Comparison of ENCODE assay signal across 8 cellular contexts in the genomic region with DNA sequence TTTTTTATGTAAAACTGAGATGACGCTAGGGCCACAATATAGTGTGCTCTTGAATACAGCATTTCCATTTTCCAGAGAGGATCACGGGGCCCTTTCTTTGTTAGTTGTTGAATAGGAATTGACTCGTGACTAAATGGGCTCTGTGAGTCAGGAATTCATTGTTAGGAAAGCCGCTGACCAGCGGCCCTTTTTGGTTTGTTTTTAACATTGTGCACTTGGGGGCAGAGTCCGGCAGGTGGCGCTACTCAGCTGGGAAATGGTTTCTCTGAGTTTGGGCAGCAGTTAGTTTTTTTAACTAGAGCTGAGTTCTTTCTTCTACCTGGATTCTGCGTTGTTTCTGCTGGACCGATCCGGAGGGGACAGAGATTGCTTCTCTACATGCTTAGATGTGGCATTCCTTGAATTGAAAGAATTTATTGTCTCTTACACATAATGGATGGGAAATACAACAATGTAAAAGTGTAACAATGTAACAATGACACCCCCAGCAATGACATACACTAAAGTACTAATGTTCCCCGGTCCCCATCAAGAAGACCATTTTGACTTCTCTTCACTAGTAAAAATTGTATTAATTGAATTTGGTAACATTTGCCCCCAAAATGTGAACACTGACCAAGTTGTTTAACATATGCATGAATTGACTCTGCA.
DNase-seq lines count a peak whose midpoint lies in the region; ATAC-seq, FAIRE-seq and TF ChIP-seq lines count a peak whose summit lies in the region.

No MANE protein-coding gene starts in this region.

- intact Hi-C loops in right cardiac atrium (cut with DNase I): no loop called here
- intact Hi-C loops in sigmoid colon (cut with DNase I): no loop called here

- H3K27ac ChIP-seq in right cardiac atrium (ENCODE audit: low read length): no peak overlapping the region
- no peak overlapping the region for H3K27ac ChIP-seq in sigmoid colon

- DNase-seq in D721Med (ENCODE audit: insufficient read length, low spot score) (no peak), HT1080 (ENCODE audit: low read depth) (peak; percentile 81), OCI-M2 (lab: John Stamatoyannopoulos, UW; ENCODE audit: unreplicated experiment) (peak; percentile 53), right cardiac atrium (peak; percentile 39 to 53 (median 47)), sigmoid colon (no peak), NCI-H187 treated with DMSO at 0.1 percent for 48 hours (lab: John Stamatoyannopoulos, UW) (no peak)
- peak; percentile 32 for DNase-seq in activated naive CD4-positive, alpha-beta T cell treated with anti-CD3 and anti-CD28 coated beads, Interleukin-2, amount 50 U/mL, for 16 hours

- no peaks in the 10 kb centered on the region for H3K27me3 ChIP-seq in right cardiac atrium (ENCODE audit: control insufficient read depth, insufficient read depth)
- H3K27me3 ChIP-seq in sigmoid colon: no peaks in the 10 kb centered on the region

- H3K9me3 ChIP-seq in right cardiac atrium (ENCODE audit: control insufficient read depth, low read length) (no peaks in the 10 kb centered on the region), sigmoid colon (no peaks in the 10 kb centered on the region)

- ATAC-seq in GM21367 (IDR thresholded peaks at IDR 0.05; ENCODE audit: unreplicated experiment) (peak; percentile 54), right cardiac atrium (no peak)

- H3K4me1 ChIP-seq in right cardiac atrium (ENCODE audit: control insufficient read depth, insufficient read depth, low read length): no peaks in the 10 kb centered on the region
- no peaks in the 10 kb centered on the region for H3K4me1 ChIP-seq in sigmoid colon

- 13% methylated on average over 11 of the region's 11 CpGs for WGBS in right cardiac atrium
- 12 to 17% methylated on average over 11 of the region's 11 CpGs for WGBS in sigmoid colon, 2 donors

- no peak for FAIRE-seq in D721Med (lab: Jason Lieb, UNC)

- TF ChIP-seq CTCF in D721Med (IDR thresholded peaks at IDR 0.05; ENCODE audit: insufficient read depth, missing control alignments): peak; percentile 88
- TF ChIP-seq CTCF in sigmoid colon (IDR thresholded peaks at IDR 0.05): peak in 3 of 4 experiments; percentile 7 to 48 (median 34)

- TF ChIP-seq EP300 in sigmoid colon (IDR thresholded peaks at IDR 0.05): no peak

- no peak for TF ChIP-seq POLR2A in sigmoid colon (IDR thresholded peaks at IDR 0.05)

- H3K4me3 ChIP-seq in right cardiac atrium (ENCODE audit: low read length) (no peak overlapping the region), sigmoid colon (no peak overlapping the region)

- H3K36me3 ChIP-seq in sigmoid colon: no peaks in the 10 kb centered on the region

Comparison
In these comparisons a context has a peak if more than half of its experiments do, and no peak if none do; other contexts are left out.
1. DNase-seq: peak in HT1080 (single experiment), OCI-M2 (single experiment), activated naive CD4-positive, alpha-beta T cell treated with anti-CD3 and anti-CD28 coated beads, Interleukin-2, amount 50 U/mL, for 16 hours (single experiment) and right cardiac atrium (3 of 3); none in D721Med (single experiment), sigmoid colon (single experiment) and NCI-H187 treated with DMSO at 0.1 percent for 48 hours (single experiment).